Comparison of ENCODE assay signal across 8 cellular contexts in genomic region chrX:123860506-123860840, GRCh38. TPM values are rescaled to one million over a fixed set of nuclear protein-coding genes. Genes with fewer than 3 reads are reported as not detected.
A peak's percentile ranks its signal among the peaks of the same experiment; 100 is the strongest.
DNase-seq lines count a peak whose midpoint lies in the region; ATAC-seq and TF ChIP-seq lines count a peak whose summit lies in the region.

No MANE protein-coding gene starts in this region.

- WGBS in smooth muscle cell (ENCODE audit: low lambda C conversion rate): 33% methylated on average over 3 of the region's 3 CpGs

- H3K4me2 ChIP-seq in smooth muscle cell: peak overlapping the region; percentile 78

- peak; percentile 40 for ATAC-seq in HG02840 (IDR thresholded peaks at IDR 0.05; ENCODE audit: low FRiP score, unreplicated experiment)

- H3K27me3 ChIP-seq in AG04450 (ENCODE audit: control insufficient read depth, insufficient read depth, low read length) (no peaks in the 10 kb centered on the region), iPS-20b (ENCODE audit: insufficient read depth, low read length) (no peaks in the 10 kb centered on the region), smooth muscle cell (ENCODE audit: low read depth) (no peaks in the 10 kb centered on the region)

- peak overlapping the region; percentile 97 for H3K27ac ChIP-seq in AG04450 (ENCODE audit: low read depth, low read length)
- H3K27ac ChIP-seq in iPS-20b (ENCODE audit: low read length): peak overlapping the region; percentile 81
- H3K27ac ChIP-seq in smooth muscle cell (ENCODE audit: low read depth): peak overlapping the region; percentile 88

- H3K9ac ChIP-seq in iPS-20b (ENCODE audit: low read depth, low read length) (peak overlapping the region; percentile 89), smooth muscle cell (ENCODE audit: low read depth) (peak overlapping the region; percentile 88)

- POLR2A ChIA-PET in AG04450 (lab: Yijun Ruan, JAX): interaction anchor here (0.9 to 1.3 kb wide), 2 partner anchors 25 to 99 kb away, joined by 3 to 5 read pairs; no protein-coding TSS in a partner anchor

- in situ Hi-C loops in GM13977 (cut with MboI; ENCODE audit: low pct_unique_long_range_greater_than_20kb, low sequenced_read_pairs, unreplicated experiment): no loop called here
- in situ Hi-C loops in astrocyte of the cerebellum (cut with HindIII; ENCODE audit: low sequenced_read_pairs): no loop called here

- no peaks in the 10 kb centered on the region for H4K20me1 ChIP-seq in smooth muscle cell (ENCODE audit: low read depth)

- no peaks in the 10 kb centered on the region for H3K36me3 ChIP-seq in iPS-20b (ENCODE audit: insufficient read depth, low read depth, low read length)
- H3K36me3 ChIP-seq in smooth muscle cell (ENCODE audit: low read depth): no peaks in the 10 kb centered on the region

- H3K4me3 ChIP-seq in AG04450 (ENCODE audit: low read depth, low read length) (peak overlapping the region; percentile 66), astrocyte of the cerebellum (ENCODE audit: low read depth, low read length) (peak overlapping the region; percentile 65), iPS-20b (ENCODE audit: low read length) (peak overlapping the region; percentile 81), smooth muscle cell (peak overlapping the region; percentile 73)

- no peak overlapping the region for H2AFZ ChIP-seq in smooth muscle cell (ENCODE audit: low read depth)

- H3K9me3 ChIP-seq in AG04450 (ENCODE audit: control insufficient read depth, insufficient read depth, low read length): no peaks in the 10 kb centered on the region
- H3K9me3 ChIP-seq in iPS-20b (ENCODE audit: insufficient read depth, low read depth, low read length): no peaks in the 10 kb centered on the region
- H3K9me3 ChIP-seq in smooth muscle cell (replicated peaks; ENCODE audit: low read depth): no peaks in the 10 kb centered on the region

- CTCF ChIA-PET in AG04450 (lab: Charles Lee): no interaction called here

- DNase-seq in AG04450 (ENCODE audit: low read depth, low spot score): no peak
- peak; percentile 56 for DNase-seq in GM13977 (ENCODE audit: low spot score)
- peak; percentile 37 for DNase-seq in NCI-H345 (lab: John Stamatoyannopoulos, UW)
- no peak for DNase-seq in astrocyte of the cerebellum (ENCODE audit: low read depth)
- DNase-seq in smooth muscle cell (lab: John Stamatoyannopoulos, UW; ENCODE audit: unreplicated experiment): no peak
- no peak for DNase-seq in effector CD8-positive, alpha-beta T cell (lab: John Stamatoyannopoulos, UW)

- H3K4me1 ChIP-seq in iPS-20b (ENCODE audit: insufficient read depth, low read length): no peaks in the 10 kb centered on the region; the same call in 1 of the 2 replicates
- peaks cover 6% of the 10 kb centered on the region for H3K4me1 ChIP-seq in smooth muscle cell (ENCODE audit: low read depth)

- peaks cover 44% of the 10 kb centered on the region for H3K79me2 ChIP-seq in smooth muscle cell (ENCODE audit: low read depth)

- no peaks in the 10 kb centered on the region for H3F3A ChIP-seq in smooth muscle cell (ENCODE audit: low read depth)

- TF ChIP-seq CTCF in AG04450 (IDR thresholded peaks at IDR 0.05; ENCODE audit: low read depth, low read length) (no peak), GM13977 (IDR thresholded peaks at IDR 0.05; ENCODE audit: extremely low read depth, insufficient read depth, missing control alignments) (no peak), astrocyte of the cerebellum (IDR thresholded peaks at IDR 0.05; ENCODE audit: low read depth, low read length, missing control alignments) (no peak), smooth muscle cell (IDR thresholded peaks at IDR 0.05; ENCODE audit: borderline replicate concordance, insufficient read depth, poor library complexity, severe bottlenecking) (no peak)

RNA-seq across cellular contexts. Expression of gene XIAP, which starts 0.6 kb away (rescaled TPM):
- 15.8 and 18.6 TPM in 2 replicates for polyA plus RNA-seq in AG04450 (2011; rRNA removed)
- polyA minus RNA-seq in AG04450 (2011; rRNA and poly(A)+ RNA removed): 17.4 and 21.2 TPM in 2 replicates
- total RNA-seq in smooth muscle cell: 24.5 and 37.7 TPM in 2 replicates
- polyA plus RNA-seq in smooth muscle cell: 8.5 and 12.4 TPM in 2 replicates

Comparison
In these comparisons a context has a peak if more than half of its experiments do, and no peak if none do; other contexts are left out.
1. DNase-seq: peak in GM13977 (single experiment) and NCI-H345 (single experiment); none in AG04450 (single experiment), astrocyte of the cerebellum (single experiment), smooth muscle cell (single experiment) and effector CD8-positive, alpha-beta T cell (single experiment).
2. Peak in every context shown above with its lines, with median percentiles within 50 percentile points of each other: H3K27ac ChIP-seq and H3K4me3 ChIP-seq.